ENCODE assay signal across 25 cellular contexts in the genomic region with DNA sequence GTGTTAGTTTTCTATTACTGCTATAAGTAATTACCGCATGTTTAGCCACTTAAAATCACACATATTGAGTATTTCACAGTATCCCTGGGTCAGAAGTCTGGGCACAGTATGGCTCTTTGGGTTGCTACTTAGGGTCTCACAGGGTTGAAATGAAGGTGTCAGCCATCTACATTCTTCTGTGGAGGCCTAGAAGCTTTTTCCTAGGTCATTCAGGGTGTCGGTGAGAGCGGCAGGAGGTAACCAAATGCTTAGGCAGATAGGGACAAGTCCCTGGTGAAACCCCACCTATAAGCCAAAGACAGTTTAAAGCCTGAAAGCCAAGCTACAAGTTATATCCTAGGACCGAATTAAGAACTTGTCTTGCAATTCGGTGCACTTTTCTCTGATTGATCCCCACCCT.
DNase-seq lines count a peak whose midpoint lies in the region; FAIRE-seq and TF ChIP-seq lines count a peak whose summit lies in the region.
"Had no signal": no experiment of that assay in that cellular context is flagged by ENCODE, and none has a peak within 500 bp of the region (broad histone marks: within the 10 kb centered on the region; RNA-seq: fewer than 3 reads in every experiment).

No MANE protein-coding gene starts in this region.

- no peak overlapping the region for H2BK12ac ChIP-seq in H1 (ENCODE audit: low read depth, low read length)

- H3K9me3 Mint-ChIP-seq in neural progenitor cell (no peaks in the 10 kb centered on the region), endothelial cell (ENCODE audit: unreplicated experiment) (no peaks in the 10 kb centered on the region)

- no peak overlapping the region for H3K4me2 ChIP-seq in H1 (ENCODE audit: insufficient read depth in 1 of 2, low read depth in 2 of 2, low read length in 2 of 2)
- no peak overlapping the region for H3K4me2 ChIP-seq in mesendoderm (ENCODE audit: low read length)
- no peak overlapping the region for H3K4me2 ChIP-seq in neural progenitor cell
- H3K4me2 ChIP-seq: A549; BLaER1 treated with 17β-estradiol and CSF1 and Interleukin-3, amounts not matched to agents 10 nM and 100 nM had no signal

- H4K8ac ChIP-seq in H1 (ENCODE audit: extremely low read depth, insufficient read depth, low read length) (no peak overlapping the region), mesendoderm (ENCODE audit: low read depth, low read length) (no peak overlapping the region)

- H2BK120ac ChIP-seq in H1 (replicated peaks; ENCODE audit: low read depth, low read length) (no peak overlapping the region), mesendoderm (ENCODE audit: low read depth, low read length) (no peak overlapping the region)

- H3K4me1 ChIP-seq in H1 (replicated peaks in 1 of 4; ENCODE audit: control insufficient read depth in 3 of 4, insufficient read depth in 4 of 4, low read length in 3 of 4) = no peaks in the 10 kb centered on the region
- H3K4me1 ChIP-seq in mesendoderm (ENCODE audit: control insufficient read depth, low read depth, low read length) = no peaks in the 10 kb centered on the region
- peaks cover 8% of the 10 kb centered on the region for H3K4me1 ChIP-seq in neural progenitor cell
- H3K4me1 ChIP-seq: A549; BLaER1 treated with 17β-estradiol and CSF1 and Interleukin-3, amounts not matched to agents 10 nM and 100 nM had no signal

- no peaks in the 10 kb centered on the region for H3F3A ChIP-seq in neural progenitor cell (ENCODE audit: low read depth)

- H3K4ac ChIP-seq in H1 (replicated peaks; ENCODE audit: insufficient read length, low read depth, low read length) = no peak overlapping the region
- peak overlapping the region; percentile 16 for H3K4ac ChIP-seq in mesendoderm (ENCODE audit: low read depth, low read length)

- H3K9ac ChIP-seq in H1 (replicated peaks in 1 of 4; ENCODE audit: extremely low read depth in 1 of 4, low read depth in 3 of 4, low read length in 3 of 4) (no peak overlapping the region), mesendoderm (ENCODE audit: low read length) (no peak overlapping the region), neural progenitor cell (no peak overlapping the region)
- H3K9ac ChIP-seq: BLaER1 treated with 17β-estradiol and CSF1 and Interleukin-3, amounts not matched to agents 10 nM and 100 nM had no signal

- H4K91ac ChIP-seq in H1 (replicated peaks; ENCODE audit: insufficient read length, low read length) = no peak overlapping the region

- H3K4me3 ChIP-seq in H1 (ENCODE audit: extremely low read depth in 1 of 4, insufficient read depth in 2 of 4, low read depth in 3 of 4, low read length in 4 of 4) (no peak overlapping the region), mesendoderm (ENCODE audit: low read length) (no peak overlapping the region), neural progenitor cell (no peak overlapping the region)
- H3K4me3 ChIP-seq: A549; BLaER1 treated with 17β-estradiol and CSF1 and Interleukin-3, amounts not matched to agents 10 nM and 100 nM; GM12878 had no signal

- no peak for TF ChIP-seq RAD21 in H1 (IDR thresholded peaks at IDR 0.05 in 1 of 2, conservative IDR thresholded peaks at IDR 0.05 in 1 of 2; ENCODE audit: low read depth in 2 of 2, low read length in 2 of 2)

- DNase-seq in H1 (ENCODE audit: low read depth in 1 of 2, low spot score in 2 of 2) = no peak
- peak; percentile 82 for DNase-seq in mesendoderm
- DNase-seq in neural progenitor cell (ENCODE audit: low spot score) = no peak
- DNase-seq in endothelial cell (ENCODE audit: low spot score) = no peak
- DNase-seq in urothelium cell line (ENCODE audit: low spot score) = no peak
- DNase-seq: AML-193; CD4-positive, alpha-beta memory T cell; CD4-positive, CD25-positive, alpha-beta regulatory T cell; CD8-positive, alpha-beta memory T cell; COR-L47; DMS 273 treated with DMSO at 0.1 percent for 48 hours; DMS153; DMS53; DMS79; DND-41; EL; GDM1 had no signal

- no peak for TF ChIP-seq POLR2A in H1 (IDR thresholded peaks at IDR 0.05; ENCODE audit: control extremely low read depth in 1 of 2, low read depth in 2 of 2, low read length in 2 of 2)

- H3K79me1 ChIP-seq in H1 (ENCODE audit: low read depth, low read length) (no peaks in the 10 kb centered on the region), mesendoderm (ENCODE audit: low read length) (no peaks in the 10 kb centered on the region)

- H2BK20ac ChIP-seq in H1 (ENCODE audit: low read length) = no peak overlapping the region

- H3K36me3 ChIP-seq in H1 (ENCODE audit: control insufficient read depth in 2 of 4, insufficient read depth in 4 of 4, low read length in 3 of 4) (no peaks in the 10 kb centered on the region), mesendoderm (ENCODE audit: control insufficient read depth, insufficient read depth, low read length) (no peaks in the 10 kb centered on the region), neural progenitor cell (no peaks in the 10 kb centered on the region)
- H3K36me3 ChIP-seq: BLaER1 treated with 17β-estradiol and CSF1 and Interleukin-3, amounts not matched to agents 10 nM and 100 nM had no signal

- H2BK15ac ChIP-seq in H1 (ENCODE audit: low read length) (no peak overlapping the region), mesendoderm (replicated peaks; ENCODE audit: low read depth) (no peak overlapping the region)

- H4K20me1 ChIP-seq in H1 (replicated peaks in 1 of 2; ENCODE audit: control insufficient read depth in 1 of 2, insufficient read depth in 2 of 2, low read length in 2 of 2) (no peaks in the 10 kb centered on the region), neural progenitor cell (ENCODE audit: low read depth) (no peaks in the 10 kb centered on the region)
- H4K20me1 ChIP-seq: BLaER1 treated with 17β-estradiol and CSF1 and Interleukin-3, amounts not matched to agents 10 nM and 100 nM had no signal

- no peak for TF ChIP-seq EP300 in H1 (IDR thresholded peaks at IDR 0.05; ENCODE audit: borderline replicate concordance in 1 of 2, low read depth in 2 of 2, low read length in 2 of 2)

- H3K36me3 Mint-ChIP-seq in neural progenitor cell (no peaks in the 10 kb centered on the region), endothelial cell (ENCODE audit: low read depth, unreplicated experiment) (no peaks in the 10 kb centered on the region)
- H3K36me3 Mint-ChIP-seq: CD4-positive, alpha-beta memory T cell; CD4-positive, CD25-positive, alpha-beta regulatory T cell; CD8-positive, alpha-beta memory T cell had no signal

- H3K14ac ChIP-seq in H1 (ENCODE audit: insufficient read length) = no peak overlapping the region

- no peaks in the 10 kb centered on the region for H3K79me2 ChIP-seq in H1 (ENCODE audit: control insufficient read depth in 1 of 2, insufficient read depth in 2 of 2, low read length in 2 of 2)
- no peaks in the 10 kb centered on the region for H3K79me2 ChIP-seq in mesendoderm (ENCODE audit: control insufficient read depth, insufficient read depth, low read length)
- no peaks in the 10 kb centered on the region for H3K79me2 ChIP-seq in neural progenitor cell (ENCODE audit: low read depth)

- H3K27me3 Mint-ChIP-seq in neural progenitor cell (ENCODE audit: insufficient read depth, low read depth) = peaks cover 4% of the 10 kb centered on the region
- H3K27me3 Mint-ChIP-seq in endothelial cell (ENCODE audit: unreplicated experiment) = no peaks in the 10 kb centered on the region
- H3K27me3 Mint-ChIP-seq: B cell; CD4-positive, alpha-beta memory T cell; CD4-positive, CD25-positive, alpha-beta regulatory T cell; CD8-positive, alpha-beta memory T cell had no signal

- H4K5ac ChIP-seq in H1 (ENCODE audit: insufficient read length, low read depth, low read length) = no peak overlapping the region
- H4K5ac ChIP-seq in mesendoderm (ENCODE audit: low read length) = no peak overlapping the region

- H2AK5ac ChIP-seq in H1 (ENCODE audit: low read depth, low read length) (no peak overlapping the region), mesendoderm (ENCODE audit: low read length) (no peak overlapping the region)

- H3K9me3 ChIP-seq in H1 (ENCODE audit: insufficient read depth in 2 of 2, low read depth in 1 of 2, low read length in 1 of 2) (no peaks in the 10 kb centered on the region; a peak in 1 of 4 replicates), neural progenitor cell (ENCODE audit: low read depth) (no peaks in the 10 kb centered on the region)
- H3K9me3 ChIP-seq: A549; BLaER1 treated with 17β-estradiol and CSF1 and Interleukin-3, amounts not matched to agents 10 nM and 100 nM had no signal

- H2AFZ ChIP-seq in H1 (ENCODE audit: low read length) = peak overlapping the region; percentile 53; the same call in 1 of the 2 replicates
- H2AFZ ChIP-seq in neural progenitor cell (replicated peaks) = peak overlapping the region; percentile 28

- H3K27ac ChIP-seq in H1 (ENCODE audit: low read depth, low read length) = no peak overlapping the region
- H3K27ac ChIP-seq in mesendoderm (ENCODE audit: low read depth, low read length) = no peak overlapping the region
- no peak overlapping the region for H3K27ac ChIP-seq in neural progenitor cell
- H3K27ac ChIP-seq: 22Rv1; A549; BLaER1 treated with 17β-estradiol and CSF1 and Interleukin-3, amounts not matched to agents 10 nM and 100 nM; C4-2B had no signal

- H3K4me3 Mint-ChIP-seq in neural progenitor cell (no peak overlapping the region), endothelial cell (ENCODE audit: unreplicated experiment) (no peak overlapping the region)
- H3K4me3 Mint-ChIP-seq: B cell; CD4-positive, alpha-beta memory T cell; CD4-positive, CD25-positive, alpha-beta regulatory T cell; CD8-positive, alpha-beta memory T cell had no signal

- no peaks in the 10 kb centered on the region for H3K27me3 ChIP-seq in H1 (replicated peaks in 1 of 4; ENCODE audit: control insufficient read depth in 3 of 4, extremely low read depth in 1 of 4, insufficient read depth in 3 of 4, low read length in 3 of 4)
- no peaks in the 10 kb centered on the region for H3K27me3 ChIP-seq in mesendoderm (ENCODE audit: insufficient read depth, low read length, poor library complexity)
- H3K27me3 ChIP-seq in neural progenitor cell = no peaks in the 10 kb centered on the region
- H3K27me3 ChIP-seq: BLaER1 treated with 17β-estradiol and CSF1 and Interleukin-3, amounts not matched to agents 10 nM and 100 nM had no signal

- 94% methylated on average over 5 of the region's 5 CpGs; no CpG with 5 or more reads in 1 of the 2 experiments for WGBS in H1 (ENCODE audit: extremely low coverage in 1 of 2, insufficient coverage in 1 of 2, insufficient read length in 1 of 2, insufficient replicate concordance in 2 of 2, low coverage in 1 of 2, low lambda C conversion rate in 2 of 2, missing lambda C conversion rate in 1 of 2), 2 experiments
- WGBS in mesendoderm (ENCODE audit: extremely low coverage, insufficient coverage, low lambda C conversion rate) = no CpG with 5 or more reads among the region's 5 CpGs

- no peak overlapping the region for H3K23ac ChIP-seq in H1 (ENCODE audit: insufficient read length)
- H3K23ac ChIP-seq in mesendoderm (ENCODE audit: low read length) = no peak overlapping the region

- H3K4me1 Mint-ChIP-seq in neural progenitor cell (no peaks in the 10 kb centered on the region), endothelial cell (ENCODE audit: unreplicated experiment) (no peaks in the 10 kb centered on the region)
- H3K4me1 Mint-ChIP-seq: B cell; CD4-positive, alpha-beta memory T cell; CD4-positive, CD25-positive, alpha-beta regulatory T cell; CD8-positive, alpha-beta memory T cell had no signal

- H3K18ac ChIP-seq in H1 (ENCODE audit: extremely low read depth, low read length) (no peak overlapping the region), mesendoderm (ENCODE audit: low read length) (no peak overlapping the region)

- TF ChIP-seq CTCF in H1 (IDR thresholded peaks at IDR 0.05; ENCODE audit: control extremely low read depth in 1 of 3, insufficient read depth in 1 of 3, low read depth in 1 of 3, low read length in 3 of 3) (no peak), neural progenitor cell (IDR thresholded peaks at IDR 0.05) (no peak), endothelial cell (IDR thresholded peaks at IDR 0.05; ENCODE audit: unreplicated experiment) (no peak)

- POLR2A ChIA-PET in H1 (lab: Charles Lee; ENCODE audit: partially characterized antibody) = no interaction called here

- FAIRE-seq in H1 (lab: Jason Lieb, UNC) (no peak), urothelium cell line (lab: Jason Lieb, UNC) (no peak)
- FAIRE-seq: A549, GM12878, GM12892, GM18507 had no signal

- H2BK5ac ChIP-seq in H1 (ENCODE audit: low read depth, low read length) = no peak overlapping the region
- no peak overlapping the region for H2BK5ac ChIP-seq in mesendoderm (ENCODE audit: low read length)

- H3K23me2 ChIP-seq in H1 (ENCODE audit: low read depth, low read length) = no peaks in the 10 kb centered on the region

- CTCF ChIA-PET in H1 (lab: Charles Lee; ENCODE audit: partially characterized antibody) = interaction anchor here (0.8 kb wide), 1 partner anchor 473 kb away, joined by 3 read pairs; no protein-coding TSS in a partner anchor

- H3K56ac ChIP-seq in H1 (replicated peaks; ENCODE audit: insufficient read length, low read depth, low read length) (no peak overlapping the region), mesendoderm (ENCODE audit: low read length) (no peak overlapping the region)

- H3K27ac Mint-ChIP-seq in neural progenitor cell (no peak overlapping the region), endothelial cell (ENCODE audit: unreplicated experiment) (no peak overlapping the region)
- H3K27ac Mint-ChIP-seq: B cell; CD4-positive, alpha-beta memory T cell; CD4-positive, CD25-positive, alpha-beta regulatory T cell; CD8-positive, alpha-beta memory T cell had no signal
